In genomic region chr12:52426034-52426433, GRCh38 we compare ENCODE assay signal across 10 cellular contexts. TPM values are rescaled to one million over a fixed set of nuclear protein-coding genes. Genes with fewer than 3 reads are reported as not detected.
"Had no signal": no experiment of that assay in that cellular context is flagged by ENCODE, and none has a peak within 500 bp of the region (broad histone marks: within the 10 kb centered on the region; RNA-seq: fewer than 3 reads in every experiment).

No MANE protein-coding gene starts in this region.

- H3K4me3 ChIP-seq: GM23248, GM23338, HAP-1 had no signal

- H2AFZ ChIP-seq: GM23248, GM23338 had no signal

- DNase-seq: GM23248, GOT3, H7, H9, HCEC 1CT, HFFc6 had no signal

- H3K9me3 ChIP-seq: HAP-1 had no signal

- H3K27ac ChIP-seq: GM23248 had no signal

- H3K9ac ChIP-seq: GM23248 had no signal

- H3K4me2 ChIP-seq: GM23338 had no signal

- H3K36me3 ChIP-seq: HAP-1 had no signal

RNA-seq across cellular contexts. Expression of gene KRT75, which starts 8.1 kb away (rescaled TPM):
- total RNA-seq: GM23248, GM23338, H1, H7, H9, HFFc6 had no signal
- polyA plus RNA-seq: GM23248, GM23338, H1 had no signal

RNA-seq across cellular contexts. Expression of gene KRT82, which starts 19.9 kb away (rescaled TPM):
- total RNA-seq: GM23248, GM23338, H1, H4, H7, H9, HFFc6 had no signal
- polyA plus RNA-seq: GM23248, GM23338, H1 had no signal

RNA-seq across cellular contexts. Expression of gene KRT6B, which starts 25.9 kb away (rescaled TPM):
- total RNA-seq: GM23248, GM23338, H1, H4, H7, H9, HFFc6 had no signal
- polyA plus RNA-seq: GM23248, GM23338, H1 had no signal

RNA-seq across cellular contexts. Expression of gene KRT84, which starts 40.6 kb away (rescaled TPM):
- total RNA-seq: GM23248, GM23338, H1, H4, H7, H9, HFFc6 had no signal
- polyA plus RNA-seq: GM23248, GM23338, H1 had no signal

RNA-seq across cellular contexts. Expression of gene KRT6C, which starts 47.6 kb away (rescaled TPM):
- total RNA-seq: GM23248, GM23338, H1, H4, H7, H9, HFFc6 had no signal
- polyA plus RNA-seq: GM23248, GM23338, H1 had no signal
